14 cellular contexts compared by ENCODE assay signal in the genomic region with DNA sequence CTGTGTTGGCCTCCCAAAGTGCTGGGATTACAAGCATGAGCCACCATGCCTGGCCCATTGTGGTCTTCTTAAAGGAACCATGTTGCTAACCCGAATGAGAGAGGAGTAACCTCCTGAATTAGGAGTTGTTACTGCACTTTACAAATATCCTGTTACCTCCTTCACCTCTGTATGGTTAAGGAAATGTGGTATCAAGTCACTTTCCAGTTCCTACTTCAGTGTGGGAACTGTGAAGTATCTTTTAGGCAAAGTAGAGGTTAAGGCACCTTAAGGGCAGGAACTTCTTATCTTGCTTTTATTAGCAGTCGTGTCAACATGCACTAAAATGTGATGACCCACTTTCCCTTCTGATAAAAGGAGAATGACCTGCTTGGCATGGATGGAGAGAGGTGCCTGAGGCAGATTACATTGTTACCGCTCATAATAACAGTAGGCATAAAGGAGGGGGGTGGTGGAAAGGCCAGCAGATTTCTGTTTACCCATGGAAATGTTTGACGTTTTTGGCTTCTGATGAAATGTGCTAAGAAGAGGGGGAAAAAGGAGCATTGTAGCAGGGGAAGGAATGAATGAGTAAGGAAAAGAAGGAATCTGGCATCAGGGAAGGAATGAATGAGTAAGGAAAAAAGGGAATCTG. TPM values are rescaled to one million over a fixed set of nuclear protein-coding genes. Genes with fewer than 3 reads are reported as not detected.
DNase-seq lines count a peak whose midpoint lies in the region; ATAC-seq and TF ChIP-seq lines count a peak whose summit lies in the region.
"Had no signal": no experiment of that assay in that cellular context is flagged by ENCODE, and none has a peak within 500 bp of the region (broad histone marks: within the 10 kb centered on the region; RNA-seq: fewer than 3 reads in every experiment).

No MANE protein-coding gene starts in this region.

- H3K27ac ChIP-seq in IMR-90 (ENCODE audit: insufficient read depth, low read length) (no peak overlapping the region), right lobe of liver (no peak overlapping the region)
- H3K27ac ChIP-seq: dorsolateral prefrontal cortex had no signal

- POLR2A ChIA-PET in IMR-90 (lab: Charles Lee; ENCODE audit: unreplicated experiment), result no interaction called here

- no peak overlapping the region for H4K8ac ChIP-seq in IMR-90 (ENCODE audit: low read depth in 2 of 2, low read length in 2 of 2)

- H3K36me3 ChIP-seq in IMR-90 (ENCODE audit: control insufficient read depth, insufficient read depth, low read length) (no peaks in the 10 kb centered on the region), right lobe of liver (no peaks in the 10 kb centered on the region)

- no peak overlapping the region for H2BK5ac ChIP-seq in IMR-90 (ENCODE audit: low read depth, low read length, poor library complexity, severe bottlenecking)

- H3K9me3 ChIP-seq in IMR-90 (ENCODE audit: control insufficient read depth, insufficient read depth, low read length), result no peaks in the 10 kb centered on the region
- no peaks in the 10 kb centered on the region for H3K9me3 ChIP-seq in right lobe of liver

- H3K4me3 ChIP-seq in IMR-90 (ENCODE audit: insufficient read depth, low read depth, low read length), result no peak overlapping the region
- no peak overlapping the region for H3K4me3 ChIP-seq in right lobe of liver
- H3K4me3 ChIP-seq: dorsolateral prefrontal cortex had no signal

- H3K56ac ChIP-seq in IMR-90 (ENCODE audit: extremely low read depth, insufficient read depth, low read length), result no peak overlapping the region

- WGBS in IMR-90 (ENCODE audit: extremely low coverage in 2 of 2, insufficient read length in 1 of 2), 2 experiments, result 71% methylated on average over 2 of the region's 4 CpGs; no CpG with 5 or more reads in 1 of the 2 experiments
- 21% methylated on average over 4 of the region's 4 CpGs for WGBS in right lobe of liver (ENCODE audit: insufficient coverage, low coverage, low lambda C conversion rate, missing lambda C conversion rate)

- no peak overlapping the region for H2BK15ac ChIP-seq in IMR-90 (ENCODE audit: low read depth, low read length)

- no peak overlapping the region; the same call in 1 of the 2 replicates for H3K23ac ChIP-seq in IMR-90 (ENCODE audit: low read depth, low read length)

- no peak overlapping the region for H2AFZ ChIP-seq in IMR-90 (replicated peaks; ENCODE audit: low read length, poor library complexity)

- H4K5ac ChIP-seq in IMR-90 (ENCODE audit: low read depth, low read length), result no peak overlapping the region

- H2AK5ac ChIP-seq in IMR-90 (ENCODE audit: low read depth, low read length), result no peak overlapping the region; the same call in 1 of the 2 replicates

- H4K91ac ChIP-seq in IMR-90 (ENCODE audit: insufficient read depth, low read depth, low read length), result no peak overlapping the region

- peak overlapping the region; percentile 29; the same call in 1 of the 2 replicates for H3K18ac ChIP-seq in IMR-90 (ENCODE audit: low read depth, low read length)

- DNase-seq in Caki2 (ENCODE audit: low read depth) (peak; percentile 78), IMR-90 (peak; percentile 58), cerebellar cortex (ENCODE audit: low spot score) (peak; percentile 23), right lobe of liver (no peak), hippocampal formation (lab: John Stamatoyannopoulos, UW) (no peak)
- no peak for DNase-seq in stimulated activated CD8-positive, alpha-beta memory T cell treated with anti-CD3 and anti-CD28 coated beads, Interleukin-4, amount 100 ng/mL, for 48 hours
- DNase-seq: activated CD8-positive, alpha-beta memory T cell treated with anti-CD3 and anti-CD28 coated beads, Interleukin-2, amount 50 U/mL, for 4 hours; activated naive CD8-positive, alpha-beta T cell treated with anti-CD3 and anti-CD28 coated beads, Interleukin-2, amount 50 U/mL, for 24 hours; dorsolateral prefrontal cortex; retina; stimulated activated naive CD8-positive, alpha-beta T cell treated with anti-CD3 and anti-CD28 coated beads, Interleukin-15, Interleukin-2, amounts not matched to agents 100 U/mL and 50 U/mL, for 24 hours had no signal

- no peak overlapping the region for H2BK120ac ChIP-seq in IMR-90 (ENCODE audit: low read depth, low read length)

- peaks cover 7% of the 10 kb centered on the region for H3K4me1 ChIP-seq in IMR-90 (ENCODE audit: control insufficient read depth, insufficient read depth, low read length)
- H3K4me1 ChIP-seq in right lobe of liver, result peaks cover 0 to 11% (median 0%) of the 10 kb centered on the region in 4 donors

- TF ChIP-seq POLR2A in IMR-90 (IDR thresholded peaks at IDR 0.05; ENCODE audit: low read depth, low read length) (no peak), right lobe of liver (IDR thresholded peaks at IDR 0.05) (no peak)

- no peak overlapping the region for H3K9ac ChIP-seq in IMR-90 (ENCODE audit: low read depth, low read length)

- H3K79me1 ChIP-seq in IMR-90 (ENCODE audit: low read depth in 1 of 2, low read length in 2 of 2), result peaks cover 34 to 57% of the 10 kb centered on the region in 2 experiments

- no peak for TF ChIP-seq RAD21 in IMR-90 (IDR thresholded peaks at IDR 0.05; ENCODE audit: low read length)

- ATAC-seq in IMR-90 (ENCODE audit: low read depth) (peak; percentile 54), right lobe of liver (peak; percentile 67 to 89 (median 76)), HG02642 (IDR thresholded peaks at IDR 0.05; ENCODE audit: poor library complexity, unreplicated experiment) (no peak), GM21576 (IDR thresholded peaks at IDR 0.05; ENCODE audit: unreplicated experiment) (no peak)
- ATAC-seq: activated naive CD8-positive, alpha-beta T cell treated with anti-CD3 and anti-CD28 coated beads, Interleukin-2, amount 50 U/mL, for 24 hours; stimulated activated naive CD8-positive, alpha-beta T cell treated with anti-CD3 and anti-CD28 coated beads, Interleukin-15, Interleukin-2, amounts not matched to agents 100 U/mL and 50 U/mL, for 24 hours; WTC11 had no signal

- in situ Hi-C loops in Caki2 (cut with HindIII; ENCODE audit: low pct_unique_long_range_greater_than_20kb, low sequenced_read_pairs) (no loop called here), IMR-90 (cut with MboI; ENCODE audit: low sequenced_read_pairs) (no loop called here)

- H4K20me1 ChIP-seq in IMR-90 (ENCODE audit: insufficient read depth, low read length), result peaks cover 32% of the 10 kb centered on the region; the same call in 1 of the 2 replicates

- H3K4me2 ChIP-seq in IMR-90 (ENCODE audit: low read depth, low read length), result peak overlapping the region; percentile 12; the same call in 1 of the 2 replicates

- BruUV-seq in IMR-90 (replicated peaks; lab: Mats Ljungman, UMichigan), result no TSS peak

- TF ChIP-seq CTCF in IMR-90 (conservative IDR thresholded peaks at IDR 0.05; ENCODE audit: low read depth, low read length), result no peak
- no peak for TF ChIP-seq CTCF in right lobe of liver (IDR thresholded peaks at IDR 0.05)

- CTCF ChIA-PET in IMR-90 (lab: Yijun Ruan, JAX), result no interaction called here

- peaks cover 4% of the 10 kb centered on the region for H3K9me1 ChIP-seq in IMR-90 (ENCODE audit: insufficient read depth, low read length)

- no peak overlapping the region for H3K14ac ChIP-seq in IMR-90 (replicated peaks; ENCODE audit: low read depth, low read length)

- no peak overlapping the region for H3K4ac ChIP-seq in IMR-90 (ENCODE audit: low read depth, low read length)

- H2AK9ac ChIP-seq in IMR-90 (replicated peaks; ENCODE audit: low read depth, low read length, poor library complexity), result peak overlapping the region; percentile 70

- H2BK20ac ChIP-seq in IMR-90 (ENCODE audit: low read depth, low read length), result no peak overlapping the region

- dilution Hi-C loops in IMR-90 (cut with HindIII; ENCODE audit: low sequenced_read_pairs, unreplicated experiment), result no loop called here

- H3K27me3 ChIP-seq in IMR-90 (ENCODE audit: control insufficient read depth, insufficient read depth, low read length) (no peaks in the 10 kb centered on the region), right lobe of liver (no peaks in the 10 kb centered on the region)
- H3K27me3 ChIP-seq: dorsolateral prefrontal cortex had no signal

- intact Hi-C loops in IMR-90 (cut with micrococcal nuclease), result no loop called here
- intact Hi-C loops in right lobe of liver (cut with DNase I), result no loop called here

TF ChIP-seq in IMR-90, 13 proteins besides CTCF, POLR2A, EP300 and RAD21 (continues in another document):
- TF ChIP-seq USF2 (IDR thresholded peaks at IDR 0.05; ENCODE audit: low read depth, low read length) (no peak), RFX5 (IDR thresholded peaks at IDR 0.05; ENCODE audit: low read depth, low read length) (no peak), MAZ (IDR thresholded peaks at IDR 0.05; ENCODE audit: borderline replicate concordance, low read depth, low read length) (no peak)
- TF ChIP-seq, protein P1, sequence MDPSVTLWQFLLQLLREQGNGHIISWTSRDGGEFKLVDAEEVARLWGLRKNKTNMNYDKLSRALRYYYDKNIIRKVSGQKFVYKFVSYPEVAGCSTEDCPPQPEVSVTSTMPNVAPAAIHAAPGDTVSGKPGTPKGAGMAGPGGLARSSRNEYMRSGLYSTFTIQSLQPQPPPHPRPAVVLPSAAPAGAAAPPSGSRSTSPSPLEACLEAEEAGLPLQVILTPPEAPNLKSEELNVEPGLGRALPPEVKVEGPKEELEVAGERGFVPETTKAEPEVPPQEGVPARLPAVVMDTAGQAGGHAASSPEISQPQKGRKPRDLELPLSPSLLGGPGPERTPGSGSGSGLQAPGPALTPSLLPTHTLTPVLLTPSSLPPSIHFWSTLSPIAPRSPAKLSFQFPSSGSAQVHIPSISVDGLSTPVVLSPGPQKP (IDR thresholded peaks at IDR 0.05; ENCODE audit: borderline replicate concordance, low read depth, low read length), result no peak

RNA-seq across cellular contexts. Expression of gene FTO, which starts 28.5 kb away (rescaled TPM):
- 44.3 and 45.9 TPM in 2 replicates for total RNA-seq in Caki2 (2014; rRNA removed; shearing (Covaris generic); ENCODE audit: low replicate concordance)
- total RNA-seq in IMR-90 (2012; rRNA removed), result 121 and 132 TPM in 2 replicates
- polyA plus RNA-seq in IMR-90 (2012; rRNA removed), result 57.4 and 70.3 TPM in 2 replicates
- 23.4 and 33.2 TPM in 2 replicates for polyA plus RNA-seq in IMR-90 (2012; cell fraction: cytosol; rRNA removed)
- polyA plus RNA-seq in IMR-90 (2012; cell fraction: nucleus; rRNA removed; ENCODE audit: low replicate concordance), result 7.1 and 28.7 TPM in 2 replicates
- total RNA-seq in right lobe of liver, result 10 to 100 TPM; 28.9 to 51.6 (median 33.6) TPM

RNA-seq across cellular contexts. Expression of gene RPGRIP1L, which starts 28.8 kb away (rescaled TPM):
- total RNA-seq in Caki2 (2014; rRNA removed; shearing (Covaris generic); ENCODE audit: low replicate concordance), result 11.0 and 13.1 TPM in 2 replicates
- total RNA-seq in IMR-90 (2012; rRNA removed) (10.4 and 18.3 TPM in 2 replicates), right lobe of liver (1 to 10 TPM in 4 of 6 experiments, under 1 TPM in 2; 0.86 to 2.0 (median 1.3) TPM)
- 7.0 and 7.3 TPM in 2 replicates for polyA plus RNA-seq in IMR-90 (2012; rRNA removed)
- 1.2 and 1.5 TPM in 2 replicates for polyA plus RNA-seq in IMR-90 (2012; cell fraction: cytosol; rRNA removed)
- 1.4 and 9.8 TPM in 2 replicates for polyA plus RNA-seq in IMR-90 (2012; cell fraction: nucleus; rRNA removed; ENCODE audit: low replicate concordance)

Comparison
In these comparisons a context has a peak if more than half of its experiments do, and no peak if none do; other contexts are left out.
1. DNase-seq: peak in Caki2 (single experiment), IMR-90 (single experiment) and cerebellar cortex (single experiment); none in right lobe of liver (0 of 3), stimulated activated CD8-positive, alpha-beta memory T cell treated with anti-CD3 and anti-CD28 coated beads, Interleukin-4, amount 100 ng/mL, for 48 hours (single experiment) and hippocampal formation (0 of 2).
2. ATAC-seq: peak in IMR-90 (single experiment) and right lobe of liver (4 of 4); none in HG02642 (single experiment) and GM21576 (single experiment).